In genomic region chr10:24858908-24859270, GRCh38 we compare ENCODE assay signal across 1 cellular context.
TF ChIP-seq lines count a peak whose summit lies in the region.

No MANE protein-coding gene starts in this region.

TF ChIP-seq in K562, 482 proteins besides CTCF, POLR2A, EP300 and RAD21 (continued from another document):
- TF ChIP-seq, protein P1, sequence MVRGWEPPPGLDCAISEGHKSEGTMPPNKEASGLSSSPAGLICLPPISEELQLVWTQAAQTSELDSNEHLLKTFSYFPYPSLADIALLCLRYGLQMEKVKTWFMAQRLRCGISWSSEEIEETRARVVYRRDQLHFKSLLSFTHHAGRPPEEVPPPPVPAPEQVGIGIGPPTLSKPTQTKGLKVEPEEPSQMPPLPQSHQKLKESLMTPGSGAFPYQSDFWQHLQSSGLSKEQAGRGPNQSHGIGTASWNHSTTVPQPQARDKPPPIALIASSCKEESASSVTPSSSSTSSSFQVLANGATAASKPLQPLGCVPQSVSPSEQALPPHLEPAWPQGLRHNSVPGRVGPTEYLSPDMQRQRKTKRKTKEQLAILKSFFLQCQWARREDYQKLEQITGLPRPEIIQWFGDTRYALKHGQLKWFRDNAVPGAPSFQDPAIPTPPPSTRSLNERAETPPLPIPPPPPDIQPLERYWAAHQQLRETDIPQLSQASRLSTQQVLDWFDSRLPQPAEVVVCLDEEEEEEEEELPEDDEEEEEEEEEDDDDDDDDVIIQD (CRISPR knock-in tag; IDR thresholded peaks at IDR 0.05), result no peak
